ENCODE assay signal across 3 cellular contexts in the genomic region with DNA sequence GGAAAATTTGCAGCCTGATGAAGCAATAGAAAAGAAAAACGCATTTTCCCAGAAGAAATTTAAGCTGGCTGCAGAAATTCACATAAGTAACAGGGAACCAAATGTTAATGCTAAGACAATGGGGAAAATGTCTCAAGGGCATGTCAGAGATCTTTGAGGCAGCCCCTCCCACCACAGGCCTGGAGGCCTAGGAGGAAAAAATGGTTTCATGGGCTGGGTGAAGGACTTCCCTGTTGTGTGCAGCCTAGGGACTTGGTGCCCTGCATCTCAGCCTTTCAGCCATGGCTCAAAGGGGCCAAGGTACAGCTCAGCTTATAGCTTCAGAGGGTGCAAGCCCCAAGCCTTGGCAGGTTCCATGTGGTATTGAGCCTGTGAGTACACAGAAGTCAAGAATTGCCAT.
TF ChIP-seq lines count a peak whose summit lies in the region.

No MANE protein-coding gene starts in this region.

TF ChIP-seq in HepG2, 621 proteins besides CTCF, POLR2A, EP300 and RAD21 (continued from another document):
- TF ChIP-seq ZFP36 (IDR thresholded peaks at IDR 0.05; ENCODE audit: borderline replicate concordance, low read depth, low read length, partially characterized antibody): peak; percentile 14

TF ChIP-seq in HEK293, 187 proteins besides CTCF, POLR2A, EP300 and RAD21 (continued from another document):
- TF ChIP-seq SETDB1 (IDR thresholded peaks at IDR 0.05; ENCODE audit: insufficient read length, low read length): peak; percentile 58

TF ChIP-seq in K562, 482 proteins besides CTCF, POLR2A, EP300 and RAD21:
- TF ChIP-seq CEBPZ (IDR thresholded peaks at IDR 0.05; ENCODE audit: borderline replicate concordance, low read depth, low read length) (peak; percentile 81), ZFP36 (IDR thresholded peaks at IDR 0.05; ENCODE audit: low read depth, low read length, partially characterized antibody) (peak; percentile 96), TRIM28 (IDR thresholded peaks at IDR 0.05) (peak; percentile 66), CBX5 (IDR thresholded peaks at IDR 0.05; ENCODE audit: borderline replicate concordance, low read depth) (peak; percentile 84; the same call in 1 of the 2 replicates), CBX3 (IDR thresholded peaks at IDR 0.05; ENCODE audit: borderline replicate concordance in 1 of 2, low read length in 2 of 2) (peak in 1 of 2 experiments; percentile 81; a peak in 1 of 3 replicates), ZNF589 (CRISPR knock-in tag; IDR thresholded peaks at IDR 0.05; ENCODE audit: low read depth) (no peak), CBX1 (IDR thresholded peaks at IDR 0.05; ENCODE audit: low read depth) (peak; percentile 56; the same call in 1 of the 2 replicates)
- TF ChIP-seq, protein P1, sequence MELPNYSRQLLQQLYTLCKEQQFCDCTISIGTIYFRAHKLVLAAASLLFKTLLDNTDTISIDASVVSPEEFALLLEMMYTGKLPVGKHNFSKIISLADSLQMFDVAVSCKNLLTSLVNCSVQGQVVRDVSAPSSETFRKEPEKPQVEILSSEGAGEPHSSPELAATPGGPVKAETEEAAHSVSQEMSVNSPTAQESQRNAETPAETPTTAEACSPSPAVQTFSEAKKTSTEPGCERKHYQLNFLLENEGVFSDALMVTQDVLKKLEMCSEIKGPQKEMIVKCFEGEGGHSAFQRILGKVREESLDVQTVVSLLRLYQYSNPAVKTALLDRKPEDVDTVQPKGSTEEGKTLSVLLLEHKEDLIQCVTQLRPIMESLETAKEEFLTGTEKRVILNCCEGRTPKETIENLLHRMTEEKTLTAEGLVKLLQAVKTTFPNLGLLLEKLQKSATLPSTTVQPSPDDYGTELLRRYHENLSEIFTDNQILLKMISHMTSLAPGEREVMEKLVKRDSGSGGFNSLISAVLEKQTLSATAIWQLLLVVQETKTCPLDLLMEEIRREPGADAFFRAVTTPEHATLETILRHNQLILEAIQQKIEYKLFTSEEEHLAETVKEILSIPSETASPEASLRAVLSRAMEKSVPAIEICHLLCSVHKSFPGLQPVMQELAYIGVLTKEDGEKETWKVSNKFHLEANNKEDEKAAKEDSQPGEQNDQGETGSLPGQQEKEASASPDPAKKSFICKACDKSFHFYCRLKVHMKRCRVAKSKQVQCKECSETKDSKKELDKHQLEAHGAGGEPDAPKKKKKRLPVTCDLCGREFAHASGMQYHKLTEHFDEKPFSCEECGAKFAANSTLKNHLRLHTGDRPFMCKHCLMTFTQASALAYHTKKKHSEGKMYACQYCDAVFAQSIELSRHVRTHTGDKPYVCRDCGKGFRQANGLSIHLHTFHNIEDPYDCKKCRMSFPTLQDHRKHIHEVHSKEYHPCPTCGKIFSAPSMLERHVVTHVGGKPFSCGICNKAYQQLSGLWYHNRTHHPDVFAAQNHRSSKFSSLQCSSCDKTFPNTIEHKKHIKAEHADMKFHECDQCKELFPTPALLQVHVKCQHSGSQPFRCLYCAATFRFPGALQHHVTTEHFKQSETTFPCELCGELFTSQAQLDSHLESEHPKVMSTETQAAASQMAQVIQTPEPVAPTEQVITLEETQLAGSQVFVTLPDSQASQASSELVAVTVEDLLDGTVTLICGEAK (IDR thresholded peaks at IDR 0.05): no peak
- TF ChIP-seq, protein P1 (CRISPR knock-in tag; IDR thresholded peaks at IDR 0.05): no peak
